Comparison of ENCODE assay signal across 21 cellular contexts in the genomic region with DNA sequence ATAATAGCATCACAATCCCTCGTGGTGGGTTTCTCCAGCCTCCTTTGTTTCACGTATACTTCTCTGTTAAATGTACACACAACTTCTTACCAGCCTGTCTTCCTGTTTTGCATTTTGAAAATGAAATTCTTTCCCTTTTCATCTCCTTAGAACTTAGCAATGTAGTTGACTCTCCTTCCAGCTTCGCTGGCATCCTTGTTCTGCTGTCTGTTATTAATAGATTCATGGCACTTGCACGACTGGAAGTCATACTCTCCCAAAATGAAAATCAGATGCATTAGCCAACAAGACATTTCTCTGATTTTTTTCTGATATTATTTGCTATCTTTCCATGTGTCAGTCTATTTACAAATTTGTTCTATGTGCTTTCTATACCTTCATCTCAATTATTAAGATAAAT.
"Had no signal": no experiment of that assay in that cellular context is flagged by ENCODE, and none has a peak within 500 bp of the region (broad histone marks: within the 10 kb centered on the region; RNA-seq: fewer than 3 reads in every experiment).

No MANE protein-coding gene starts in this region.

- H3K27me3 Mint-ChIP-seq: activated naive CD8-positive, alpha-beta T cell treated with anti-CD3 and anti-CD28 coated beads for 36 hours had no signal

- ATAC-seq: activated CD4-positive, alpha-beta T cell treated with anti-CD3 and anti-CD28 coated beads for 36 hours; activated T-cell treated with anti-CD3 and anti-CD28 coated beads, Interleukin-2, amount 50 U/mL, for 72 hours had no signal

- H3K36me3 Mint-ChIP-seq: activated naive CD4-positive, alpha-beta T cell treated with anti-CD3 and anti-CD28 coated beads, Interleukin-2, amount 10 ng/mL, durations not matched to agents 7 days and 5 days; activated naive CD8-positive, alpha-beta T cell treated with anti-CD3 and anti-CD28 coated beads for 36 hours had no signal

- H3K27me3 ChIP-seq: brain microvascular endothelial cell, cardiac muscle cell had no signal

- H3K27ac ChIP-seq: brain microvascular endothelial cell, cardiac muscle cell, WERI-Rb-1 had no signal

- H3K9me3 Mint-ChIP-seq: activated CD4-positive, alpha-beta memory T cell treated with anti-CD3 and anti-CD28 coated beads, Interleukin-2, amount 10 ng/mL, durations not matched to agents 7 days and 5 days; activated naive CD4-positive, alpha-beta T cell treated with anti-CD3 and anti-CD28 coated beads, Interleukin-2, amount 10 ng/mL, durations not matched to agents 7 days and 5 days; activated naive CD8-positive, alpha-beta T cell treated with anti-CD3 and anti-CD28 coated beads for 36 hours; activated T-cell treated with anti-CD3 and anti-CD28 coated beads, Interleukin-2, amount 50 U/mL, for 72 hours; activated T-helper 2 cell treated with anti-CD3 and anti-CD28 coated beads, Interferon-gamma antibody, Interleukin-2, Interleukin-4, amounts not matched to agents 10 μg/mL and 5 μg/mL and 100 μg/mL, durations not matched to agents 14 hours and 24 hours and 36 hours had no signal

- H3K4me3 ChIP-seq: cardiac muscle cell had no signal

- H3K4me3 Mint-ChIP-seq: activated CD4-positive, alpha-beta memory T cell treated with anti-CD3 and anti-CD28 coated beads, Interleukin-2, amount 10 ng/mL, durations not matched to agents 7 days and 5 days; activated CD4-positive, alpha-beta T cell treated with anti-CD3 and anti-CD28 coated beads for 36 hours; activated naive CD4-positive, alpha-beta T cell treated with anti-CD3 and anti-CD28 coated beads, Interleukin-2, amount 10 ng/mL, durations not matched to agents 7 days and 5 days; activated naive CD8-positive, alpha-beta T cell treated with anti-CD3 and anti-CD28 coated beads for 36 hours; activated T-cell treated with anti-CD3 and anti-CD28 coated beads, Interleukin-2, amount 50 U/mL, for 72 hours had no signal

- H3K27ac Mint-ChIP-seq: activated CD4-positive, alpha-beta memory T cell treated with anti-CD3 and anti-CD28 coated beads, Interleukin-2, amount 10 ng/mL, durations not matched to agents 7 days and 5 days; activated CD4-positive, alpha-beta T cell treated with anti-CD3 and anti-CD28 coated beads for 36 hours; activated naive CD4-positive, alpha-beta T cell treated with anti-CD3 and anti-CD28 coated beads, Interleukin-2, amount 10 ng/mL, durations not matched to agents 7 days and 5 days; activated naive CD8-positive, alpha-beta T cell treated with anti-CD3 and anti-CD28 coated beads for 36 hours; activated T-cell treated with anti-CD3 and anti-CD28 coated beads, Interleukin-2, amount 50 U/mL, for 72 hours; activated T-helper 2 cell treated with anti-CD3 and anti-CD28 coated beads, Interferon-gamma antibody, Interleukin-2, Interleukin-4, amounts not matched to agents 10 μg/mL and 5 μg/mL and 100 μg/mL, durations not matched to agents 14 hours and 24 hours and 36 hours had no signal

- DNase-seq: activated CD4-positive, alpha-beta memory T cell treated with anti-CD3 and anti-CD28 coated beads, Interleukin-2, amount 10 ng/mL, durations not matched to agents 7 days and 5 days; activated CD4-positive, alpha-beta T cell treated with anti-CD3 and anti-CD28 coated beads for 36 hours; activated CD4-positive, alpha-beta T cell treated with anti-CD3 and anti-CD28 coated beads, Interleukin-2, amount 50 U/mL, for 1 hour; activated CD8-positive, alpha-beta memory T cell treated with anti-CD3 and anti-CD28 coated beads, Interleukin-2, amount 50 U/mL, for 4 hours; activated gamma-delta T cell treated with Interleukin-2 at 50 U/mL for 16 hours; activated naive CD4-positive, alpha-beta T cell treated with anti-CD3 and anti-CD28 coated beads, Interleukin-2, amount 10 ng/mL, durations not matched to agents 7 days and 5 days; activated naive CD8-positive, alpha-beta T cell treated with anti-CD3 and anti-CD28 coated beads for 36 hours; activated T-cell treated with anti-CD3 and anti-CD28 coated beads, Interleukin-2, amount 50 U/mL, for 72 hours; brain microvascular endothelial cell; cerebellar nuclear complex; NCI-H1092; NCI-H1417; NCI-H2029; NCI-H2107; NCI-H2171 treated with DMSO at 0.1 percent for 48 hours; NCI-H226; NCI-H510A; SIG-M5; WERI-Rb-1 had no signal

- H3K36me3 ChIP-seq: cardiac muscle cell, WERI-Rb-1 had no signal
